Comparison of ENCODE assay signal across 1 cellular context in genomic region chr17:66343531-66344078, GRCh38.
A peak's percentile ranks its signal among the peaks of the same experiment; 100 is the strongest.
TF ChIP-seq lines count a peak whose summit lies in the region.

No MANE protein-coding gene starts in this region.

TF ChIP-seq in endothelial cell of umbilical vein, 7 proteins besides CTCF, POLR2A, EP300 and RAD21 (continued from another document):
- TF ChIP-seq FOS (IDR thresholded peaks at IDR 0.05; ENCODE audit: borderline replicate concordance, insufficient read depth, low read length): peak; percentile 50
- peak; percentile 76 for TF ChIP-seq GATA2 (IDR thresholded peaks at IDR 0.05; ENCODE audit: insufficient read depth, insufficient read length, low read depth, low read length)
- no peak for TF ChIP-seq JUN (IDR thresholded peaks at IDR 0.05; ENCODE audit: borderline replicate concordance, insufficient read depth, insufficient read length, low read depth)
- TF ChIP-seq POLR2AphosphoS5 (IDR thresholded peaks at IDR 0.05; ENCODE audit: insufficient read depth, low read depth, low read length): no peak
- TF ChIP-seq EZH2 (IDR thresholded peaks at IDR 0.05; ENCODE audit: borderline replicate concordance, low read depth, low read length, severe bottlenecking): no peak
TF ChIP-seq in endothelial cell of umbilical vein: peak in this region for 2.
